3 cellular contexts compared by ENCODE assay signal in the genomic region with DNA sequence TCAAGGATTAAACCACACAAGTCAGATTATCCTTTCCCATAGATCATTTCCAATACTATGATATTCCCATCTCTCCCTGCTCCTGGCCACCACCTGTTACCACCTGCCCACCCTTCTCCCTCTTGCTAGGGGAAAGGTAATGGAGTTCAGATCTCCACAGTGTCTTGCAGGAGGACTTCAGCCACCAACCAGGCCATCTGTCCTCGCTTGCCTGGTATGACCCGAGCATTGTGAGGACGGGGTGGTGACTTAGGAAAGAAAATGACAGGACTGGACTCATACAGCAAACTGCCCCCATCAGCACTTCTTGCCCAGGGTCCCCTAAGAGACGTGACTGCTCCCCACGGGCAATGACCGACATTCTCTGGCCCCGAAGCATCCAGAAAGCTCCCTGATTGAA.
TF ChIP-seq lines count a peak whose summit lies in the region.

No MANE protein-coding gene starts in this region.

TF ChIP-seq in SK-N-SH treated with all-trans-retinoic acid at 6 μM for 48 hours, 23 proteins besides CTCF, POLR2A, EP300 and RAD21 (continues in another document):
- TF ChIP-seq, protein P1, sequence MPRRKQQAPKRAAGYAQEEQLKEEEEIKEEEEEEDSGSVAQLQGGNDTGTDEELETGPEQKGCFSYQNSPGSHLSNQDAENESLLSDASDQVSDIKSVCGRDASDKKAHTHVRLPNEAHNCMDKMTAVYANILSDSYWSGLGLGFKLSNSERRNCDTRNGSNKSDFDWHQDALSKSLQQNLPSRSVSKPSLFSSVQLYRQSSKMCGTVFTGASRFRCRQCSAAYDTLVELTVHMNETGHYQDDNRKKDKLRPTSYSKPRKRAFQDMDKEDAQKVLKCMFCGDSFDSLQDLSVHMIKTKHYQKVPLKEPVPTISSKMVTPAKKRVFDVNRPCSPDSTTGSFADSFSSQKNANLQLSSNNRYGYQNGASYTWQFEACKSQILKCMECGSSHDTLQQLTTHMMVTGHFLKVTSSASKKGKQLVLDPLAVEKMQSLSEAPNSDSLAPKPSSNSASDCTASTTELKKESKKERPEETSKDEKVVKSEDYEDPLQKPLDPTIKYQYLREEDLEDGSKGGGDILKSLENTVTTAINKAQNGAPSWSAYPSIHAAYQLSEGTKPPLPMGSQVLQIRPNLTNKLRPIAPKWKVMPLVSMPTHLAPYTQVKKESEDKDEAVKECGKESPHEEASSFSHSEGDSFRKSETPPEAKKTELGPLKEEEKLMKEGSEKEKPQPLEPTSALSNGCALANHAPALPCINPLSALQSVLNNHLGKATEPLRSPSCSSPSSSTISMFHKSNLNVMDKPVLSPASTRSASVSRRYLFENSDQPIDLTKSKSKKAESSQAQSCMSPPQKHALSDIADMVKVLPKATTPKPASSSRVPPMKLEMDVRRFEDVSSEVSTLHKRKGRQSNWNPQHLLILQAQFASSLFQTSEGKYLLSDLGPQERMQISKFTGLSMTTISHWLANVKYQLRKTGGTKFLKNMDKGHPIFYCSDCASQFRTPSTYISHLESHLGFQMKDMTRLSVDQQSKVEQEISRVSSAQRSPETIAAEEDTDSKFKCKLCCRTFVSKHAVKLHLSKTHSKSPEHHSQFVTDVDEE (CRISPR knock-in tag; IDR thresholded peaks at IDR 0.05), result no peak
- TF ChIP-seq ZFP30 (CRISPR knock-in tag; IDR thresholded peaks at IDR 0.05) (no peak), RARB (CRISPR knock-in tag; IDR thresholded peaks at IDR 0.05) (no peak), ZNF8 (CRISPR knock-in tag; IDR thresholded peaks at IDR 0.05) (no peak), PPARA (CRISPR knock-in tag; IDR thresholded peaks at IDR 0.05; ENCODE audit: borderline replicate concordance) (no peak), ZFP3 (CRISPR knock-in tag; IDR thresholded peaks at IDR 0.05) (no peak)
- TF ChIP-seq, protein P2, sequence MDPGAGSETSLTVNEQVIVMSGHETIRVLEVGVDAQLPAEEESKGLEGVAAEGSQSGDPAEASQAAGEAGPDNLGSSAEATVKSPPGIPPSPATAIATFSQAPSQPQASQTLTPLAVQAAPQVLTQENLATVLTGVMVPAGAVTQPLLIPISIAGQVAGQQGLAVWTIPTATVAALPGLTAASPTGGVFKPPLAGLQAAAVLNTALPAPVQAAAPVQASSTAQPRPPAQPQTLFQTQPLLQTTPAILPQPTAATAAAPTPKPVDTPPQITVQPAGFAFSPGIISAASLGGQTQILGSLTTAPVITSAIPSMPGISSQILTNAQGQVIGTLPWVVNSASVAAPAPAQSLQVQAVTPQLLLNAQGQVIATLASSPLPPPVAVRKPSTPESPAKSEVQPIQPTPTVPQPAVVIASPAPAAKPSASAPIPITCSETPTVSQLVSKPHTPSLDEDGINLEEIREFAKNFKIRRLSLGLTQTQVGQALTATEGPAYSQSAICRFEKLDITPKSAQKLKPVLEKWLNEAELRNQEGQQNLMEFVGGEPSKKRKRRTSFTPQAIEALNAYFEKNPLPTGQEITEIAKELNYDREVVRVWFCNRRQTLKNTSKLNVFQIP (CRISPR knock-in tag; IDR thresholded peaks at IDR 0.05; ENCODE audit: borderline replicate concordance, low read depth), result no peak
- TF ChIP-seq, protein P3, sequence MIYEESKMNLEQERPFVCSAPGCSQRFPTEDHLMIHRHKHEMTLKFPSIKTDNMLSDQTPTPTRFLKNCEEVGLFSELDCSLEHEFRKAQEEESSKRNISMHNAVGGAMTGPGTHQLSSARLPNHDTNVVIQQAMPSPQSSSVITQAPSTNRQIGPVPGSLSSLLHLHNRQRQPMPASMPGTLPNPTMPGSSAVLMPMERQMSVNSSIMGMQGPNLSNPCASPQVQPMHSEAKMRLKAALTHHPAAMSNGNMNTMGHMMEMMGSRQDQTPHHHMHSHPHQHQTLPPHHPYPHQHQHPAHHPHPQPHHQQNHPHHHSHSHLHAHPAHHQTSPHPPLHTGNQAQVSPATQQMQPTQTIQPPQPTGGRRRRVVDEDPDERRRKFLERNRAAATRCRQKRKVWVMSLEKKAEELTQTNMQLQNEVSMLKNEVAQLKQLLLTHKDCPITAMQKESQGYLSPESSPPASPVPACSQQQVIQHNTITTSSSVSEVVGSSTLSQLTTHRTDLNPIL (CRISPR knock-in tag; IDR thresholded peaks at IDR 0.05; ENCODE audit: low read depth), result no peak

TF ChIP-seq in SK-N-SH, 30 proteins besides CTCF, POLR2A, EP300 and RAD21:
- no peak for TF ChIP-seq GATA2 (CRISPR knock-in tag; IDR thresholded peaks at IDR 0.05)
- no peak for TF ChIP-seq TAF1 (IDR thresholded peaks at IDR 0.05; ENCODE audit: borderline replicate concordance, low read depth, low read length)
- TF ChIP-seq RFX5 (IDR thresholded peaks at IDR 0.05; ENCODE audit: low read length), result no peak
- TF ChIP-seq TEAD4 (IDR thresholded peaks at IDR 0.05; ENCODE audit: borderline replicate concordance, insufficient read depth), result no peak
- TF ChIP-seq FOXM1 (IDR thresholded peaks at IDR 0.05; ENCODE audit: low read depth), result no peak
- no peak for TF ChIP-seq ELF1 (IDR thresholded peaks at IDR 0.05)
- TF ChIP-seq, protein P4, sequence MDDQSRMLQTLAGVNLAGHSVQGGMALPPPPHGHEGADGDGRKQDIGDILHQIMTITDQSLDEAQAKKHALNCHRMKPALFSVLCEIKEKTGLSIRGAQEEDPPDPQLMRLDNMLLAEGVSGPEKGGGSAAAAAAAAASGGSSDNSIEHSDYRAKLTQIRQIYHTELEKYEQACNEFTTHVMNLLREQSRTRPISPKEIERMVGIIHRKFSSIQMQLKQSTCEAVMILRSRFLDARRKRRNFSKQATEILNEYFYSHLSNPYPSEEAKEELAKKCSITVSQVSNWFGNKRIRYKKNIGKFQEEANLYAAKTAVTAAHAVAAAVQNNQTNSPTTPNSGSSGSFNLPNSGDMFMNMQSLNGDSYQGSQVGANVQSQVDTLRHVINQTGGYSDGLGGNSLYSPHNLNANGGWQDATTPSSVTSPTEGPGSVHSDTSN (IDR thresholded peaks at IDR 0.05), result no peak
- TF ChIP-seq TCF12 (IDR thresholded peaks at IDR 0.05), result no peak
- no peak for TF ChIP-seq GABPA (IDR thresholded peaks at IDR 0.05; ENCODE audit: low read depth)

TF ChIP-seq in K562, 482 proteins besides CTCF, POLR2A, EP300 and RAD21:
- TF ChIP-seq ZNF766 (CRISPR knock-in tag; conservative IDR thresholded peaks at IDR 0.05) (no peak), ZNF133 (CRISPR knock-in tag; IDR thresholded peaks at IDR 0.05) (no peak), NONO (IDR thresholded peaks at IDR 0.05; ENCODE audit: low read depth in 2 of 2, low read length in 1 of 2) (no peak), ZNF316 (IDR thresholded peaks at IDR 0.05) (0 out of 2 replicates have a peak, but pooled peaks have one; percentile 4), POLR2B (IDR thresholded peaks at IDR 0.05; ENCODE audit: low read depth, partially characterized antibody) (no peak), SUPT5H (IDR thresholded peaks at IDR 0.05) (0 out of 2 replicates have a peak, but pooled peaks have one; percentile 37), KAT8 (IDR thresholded peaks at IDR 0.05; ENCODE audit: low read depth) (no peak), BHLHE40 (IDR thresholded peaks at IDR 0.05; ENCODE audit: low read length) (no peak)
- TF ChIP-seq, protein P5, sequence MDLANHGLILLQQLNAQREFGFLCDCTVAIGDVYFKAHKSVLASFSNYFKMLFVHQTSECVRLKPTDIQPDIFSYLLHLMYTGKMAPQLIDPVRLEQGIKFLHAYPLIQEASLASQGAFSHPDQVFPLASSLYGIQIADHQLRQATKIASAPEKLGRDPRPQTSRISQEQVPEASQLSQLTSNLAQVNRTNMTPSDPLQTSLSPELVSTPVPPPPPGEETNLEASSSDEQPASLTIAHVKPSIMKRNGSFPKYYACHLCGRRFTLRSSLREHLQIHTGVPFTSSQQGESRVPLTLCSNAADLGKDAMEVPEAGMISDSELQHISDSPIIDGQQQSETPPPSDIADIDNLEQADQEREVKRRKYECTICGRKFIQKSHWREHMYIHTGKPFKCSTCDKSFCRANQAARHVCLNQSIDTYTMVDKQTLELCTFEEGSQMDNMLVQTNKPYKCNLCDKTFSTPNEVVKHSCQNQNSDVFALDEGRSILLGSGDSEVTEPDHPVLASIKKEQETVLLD (IDR thresholded peaks at IDR 0.05), result no peak
- TF ChIP-seq, protein P6, sequence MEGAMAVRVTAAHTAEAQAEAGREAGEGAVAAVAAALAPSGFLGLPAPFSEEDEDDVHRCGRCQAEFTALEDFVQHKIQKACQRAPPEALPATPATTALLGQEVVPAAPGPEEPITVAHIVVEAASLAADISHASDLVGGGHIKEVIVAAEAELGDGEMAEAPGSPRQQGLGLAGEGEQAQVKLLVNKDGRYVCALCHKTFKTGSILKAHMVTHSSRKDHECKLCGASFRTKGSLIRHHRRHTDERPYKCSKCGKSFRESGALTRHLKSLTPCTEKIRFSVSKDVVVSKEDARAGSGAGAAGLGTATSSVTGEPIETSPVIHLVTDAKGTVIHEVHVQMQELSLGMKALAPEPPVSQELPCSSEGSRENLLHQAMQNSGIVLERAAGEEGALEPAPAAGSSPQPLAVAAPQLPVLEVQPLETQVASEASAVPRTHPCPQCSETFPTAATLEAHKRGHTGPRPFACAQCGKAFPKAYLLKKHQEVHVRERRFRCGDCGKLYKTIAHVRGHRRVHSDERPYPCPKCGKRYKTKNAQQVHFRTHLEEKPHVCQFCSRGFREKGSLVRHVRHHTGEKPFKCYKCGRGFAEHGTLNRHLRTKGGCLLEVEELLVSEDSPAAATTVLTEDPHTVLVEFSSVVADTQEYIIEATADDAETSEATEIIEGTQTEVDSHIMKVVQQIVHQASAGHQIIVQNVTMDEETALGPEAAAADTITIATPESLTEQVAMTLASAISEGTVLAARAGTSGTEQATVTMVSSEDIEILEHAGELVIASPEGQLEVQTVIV (CRISPR knock-in tag; IDR thresholded peaks at IDR 0.05; ENCODE audit: borderline replicate concordance), result no peak
- TF ChIP-seq, protein P7, sequence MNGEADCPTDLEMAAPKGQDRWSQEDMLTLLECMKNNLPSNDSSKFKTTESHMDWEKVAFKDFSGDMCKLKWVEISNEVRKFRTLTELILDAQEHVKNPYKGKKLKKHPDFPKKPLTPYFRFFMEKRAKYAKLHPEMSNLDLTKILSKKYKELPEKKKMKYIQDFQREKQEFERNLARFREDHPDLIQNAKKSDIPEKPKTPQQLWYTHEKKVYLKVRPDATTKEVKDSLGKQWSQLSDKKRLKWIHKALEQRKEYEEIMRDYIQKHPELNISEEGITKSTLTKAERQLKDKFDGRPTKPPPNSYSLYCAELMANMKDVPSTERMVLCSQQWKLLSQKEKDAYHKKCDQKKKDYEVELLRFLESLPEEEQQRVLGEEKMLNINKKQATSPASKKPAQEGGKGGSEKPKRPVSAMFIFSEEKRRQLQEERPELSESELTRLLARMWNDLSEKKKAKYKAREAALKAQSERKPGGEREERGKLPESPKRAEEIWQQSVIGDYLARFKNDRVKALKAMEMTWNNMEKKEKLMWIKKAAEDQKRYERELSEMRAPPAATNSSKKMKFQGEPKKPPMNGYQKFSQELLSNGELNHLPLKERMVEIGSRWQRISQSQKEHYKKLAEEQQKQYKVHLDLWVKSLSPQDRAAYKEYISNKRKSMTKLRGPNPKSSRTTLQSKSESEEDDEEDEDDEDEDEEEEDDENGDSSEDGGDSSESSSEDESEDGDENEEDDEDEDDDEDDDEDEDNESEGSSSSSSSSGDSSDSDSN (IDR thresholded peaks at IDR 0.05; ENCODE audit: borderline replicate concordance in 1 of 2, low read depth in 2 of 2, low read length in 2 of 2), result no peak
